In the genomic region with DNA sequence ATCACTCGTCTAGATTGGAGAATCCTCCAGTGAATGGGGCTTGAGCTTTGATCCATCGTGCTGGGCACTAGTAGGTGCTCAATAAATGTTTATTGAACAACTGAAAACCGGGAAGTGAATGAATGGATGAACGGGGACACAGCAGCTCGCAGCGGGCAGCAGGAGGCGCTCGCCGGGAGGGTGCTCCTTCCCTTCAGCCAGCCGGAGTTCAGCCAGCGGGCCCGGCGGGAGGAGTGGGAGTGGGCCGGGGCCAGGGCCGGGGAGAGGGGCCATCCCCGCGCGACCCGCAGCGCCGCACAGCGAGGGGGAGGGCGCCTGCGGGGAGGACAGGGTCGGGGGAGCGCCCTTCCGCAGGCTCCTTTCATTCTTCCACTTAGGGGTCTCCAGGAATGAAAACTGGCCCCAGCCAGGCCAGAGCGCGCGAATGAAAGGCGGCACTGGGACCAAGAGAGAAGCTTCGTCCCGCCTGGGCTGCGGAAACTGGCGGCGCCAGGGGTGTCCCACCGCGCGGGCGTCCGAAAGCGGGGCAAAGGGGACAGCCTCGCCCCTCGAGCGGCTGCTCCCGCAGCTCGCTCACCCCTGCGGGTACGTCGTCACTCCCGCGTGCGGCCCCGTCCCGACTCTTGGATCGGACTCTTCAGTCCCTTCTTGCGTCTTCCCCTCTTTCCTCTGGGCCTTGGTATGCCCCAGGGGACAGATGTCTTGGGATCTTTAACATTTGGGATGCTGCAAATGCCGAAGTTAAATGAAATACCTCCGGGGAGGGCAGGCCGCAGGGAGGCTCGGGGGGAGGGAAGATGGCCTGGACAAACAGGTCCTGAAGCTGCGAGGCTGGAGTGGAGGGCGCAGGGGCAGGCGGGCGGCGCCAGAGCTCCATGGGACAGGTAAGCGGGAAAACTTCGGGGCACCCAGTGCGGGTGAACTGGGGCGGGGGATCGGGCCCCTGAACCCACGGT, we compare ENCODE assay signal across 8 cellular contexts. TPM values are rescaled to one million over a fixed set of nuclear protein-coding genes. Genes with fewer than 3 reads are reported as not detected.
DNase-seq lines count a peak whose midpoint lies in the region; ATAC-seq and TF ChIP-seq lines count a peak whose summit lies in the region.

No MANE protein-coding gene starts in this region.

- H3K9me3 ChIP-seq in CD4-positive, alpha-beta T cell (ENCODE audit: control insufficient read depth, low read length), result no peaks in the 10 kb centered on the region
- no peaks in the 10 kb centered on the region for H3K9me3 ChIP-seq in thoracic aorta
- H3K9me3 ChIP-seq in HAP-1, result no peaks in the 10 kb centered on the region

- H3K36me3 ChIP-seq in thoracic aorta (no peaks in the 10 kb centered on the region), HAP-1 (replicated peaks) (no peaks in the 10 kb centered on the region)

- H3K4me1 ChIP-seq in thoracic aorta (ENCODE audit: control insufficient read depth in 1 of 2, low read depth in 2 of 2) (peaks cover 3 to 16% of the 10 kb centered on the region in 2 donors), HAP-1 (no peaks in the 10 kb centered on the region)

- peaks cover 7% of the 10 kb centered on the region for H3K27me3 ChIP-seq in CD4-positive, alpha-beta T cell (ENCODE audit: control insufficient read depth, insufficient read depth, low read length)
- H3K27me3 ChIP-seq in thoracic aorta (replicated peaks; ENCODE audit: insufficient read depth), result no peaks in the 10 kb centered on the region
- H3K27me3 ChIP-seq in HAP-1 (ENCODE audit: low read depth), result no peaks in the 10 kb centered on the region

- H3K4me3 ChIP-seq in thoracic aorta, result peak overlapping the region; percentile 76
- no peak overlapping the region for H3K4me3 ChIP-seq in HAP-1

- intact Hi-C loops in CD4-positive, alpha-beta T cell (cut with DNase I, micrococcal nuclease), result no loop called here

- TF ChIP-seq POLR2A in GM19099 (IDR thresholded peaks at IDR 0.05; ENCODE audit: extremely low read depth, insufficient read length, low read depth), result peak; percentile 52

- peak overlapping the region; percentile 51 for H3K27ac Mint-ChIP-seq in CD4-positive, alpha-beta T cell

- CTCF ChIA-PET in CD4-positive, alpha-beta T cell (lab: Charles Lee), result no interaction called here

- peaks cover 54% of the 10 kb centered on the region for H3K4me1 Mint-ChIP-seq in CD4-positive, alpha-beta T cell (ENCODE audit: low read depth)

- POLR2A ChIA-PET in CD4-positive, alpha-beta T cell (lab: Charles Lee), result interaction anchor here (1.0 to 1.4 kb wide), 3 partner anchors 12 to 129 kb away, joined by 3 read pairs; no protein-coding TSS in a partner anchor

- no peak for ATAC-seq in CD4-positive, alpha-beta T cell (ENCODE audit: poor library complexity)
- peak; percentile 67 for ATAC-seq in left lobe of liver
- peak; percentile 8 for ATAC-seq in thoracic aorta (ENCODE audit: insufficient number of reproducible peaks, low FRiP score, low read depth)
- no peak for ATAC-seq in GM21367 (IDR thresholded peaks at IDR 0.05; ENCODE audit: unreplicated experiment)

- DNase-seq in CD4-positive, alpha-beta T cell, result no peak
- DNase-seq in NOMO-1 (lab: John Stamatoyannopoulos, UW; ENCODE audit: unreplicated experiment in 2 of 2) (peak; percentile 58 to 63), cerebellar cortex (ENCODE audit: low spot score) (peak; percentile 58), left lobe of liver (ENCODE audit: low spot score) (no peak), thoracic aorta (ENCODE audit: low spot score) (no peak), HAP-1 (ENCODE audit: low spot score in 2 of 2) (no peak)

- H3K4me3 Mint-ChIP-seq in CD4-positive, alpha-beta T cell, result peak overlapping the region; percentile 85

- no peak overlapping the region for H3K27ac ChIP-seq in CD4-positive, alpha-beta T cell (ENCODE audit: low read depth, low read length)
- no peak overlapping the region for H3K27ac ChIP-seq in thoracic aorta

- H3K27me3 Mint-ChIP-seq in CD4-positive, alpha-beta T cell, result peaks cover 18% of the 10 kb centered on the region

- H3K36me3 Mint-ChIP-seq in CD4-positive, alpha-beta T cell (ENCODE audit: low read depth), result no peaks in the 10 kb centered on the region

- in situ Hi-C loops in HAP-1 (cut with MboI; ENCODE audit: low sequenced_read_pairs), result no loop called here

- H3K9me3 Mint-ChIP-seq in CD4-positive, alpha-beta T cell, result no peaks in the 10 kb centered on the region

- no peak for TF ChIP-seq CTCF in CD4-positive, alpha-beta T cell (IDR thresholded peaks at IDR 0.05)
- peak; percentile 37 for TF ChIP-seq CTCF in thoracic aorta (IDR thresholded peaks at IDR 0.05)

RNA-seq across cellular contexts. Expression of gene INAVA, which starts 3.6 kb away (rescaled TPM):
- under 1 TPM in 1 of 2 experiments, not detected in 1; 0.22 TPM for total RNA-seq in CD4-positive, alpha-beta T cell
- total RNA-seq in left lobe of liver (0.45 TPM), thoracic aorta (1 to 10 TPM; 1.8 to 3.5 TPM)

RNA-seq across cellular contexts. Expression of gene GPR25, which starts 18.3 kb away (rescaled TPM):
- total RNA-seq in CD4-positive, alpha-beta T cell, result 1 to 10 TPM; 2.7 to 3.3 TPM
- total RNA-seq in left lobe of liver, result not detected
- total RNA-seq in thoracic aorta, result not detected

Comparison
In these comparisons a context has a peak if more than half of its experiments do, and no peak if none do; other contexts are left out.
1. ATAC-seq: peak in left lobe of liver (single experiment) and thoracic aorta (single experiment); none in CD4-positive, alpha-beta T cell (single experiment) and GM21367 (single experiment).
2. DNase-seq: peak in NOMO-1 (2 of 2) and cerebellar cortex (single experiment); none in CD4-positive, alpha-beta T cell (0 of 10), left lobe of liver (single experiment), thoracic aorta (single experiment) and HAP-1 (0 of 2).